In genomic region chr3:16978234-16978920, GRCh38 we compare ENCODE assay signal across 16 cellular contexts.
A peak's percentile ranks its signal among the peaks of the same experiment; 100 is the strongest.
DNase-seq lines count a peak whose midpoint lies in the region; ATAC-seq and TF ChIP-seq lines count a peak whose summit lies in the region.
"Had no signal": no experiment of that assay in that cellular context is flagged by ENCODE, and none has a peak within 500 bp of the region (broad histone marks: within the 10 kb centered on the region; RNA-seq: fewer than 3 reads in every experiment).

No MANE protein-coding gene starts in this region.

- no peaks in the 10 kb centered on the region for H3K36me3 ChIP-seq in MG63
- no peaks in the 10 kb centered on the region for H3K36me3 ChIP-seq in osteoblast (ENCODE audit: insufficient read depth, low read length)
- H3K36me3 ChIP-seq: lower lobe of right lung, tibial nerve had no signal

- H2AFZ ChIP-seq in osteoblast (ENCODE audit: low read length): peak overlapping the region; percentile 50

- no peaks in the 10 kb centered on the region for H3K79me2 ChIP-seq in osteoblast (ENCODE audit: insufficient read depth, low read length)

- H4K20me1 ChIP-seq in osteoblast (ENCODE audit: insufficient read depth, low read length): no peaks in the 10 kb centered on the region

- no peaks in the 10 kb centered on the region for H3K9me3 ChIP-seq in MG63
- no peaks in the 10 kb centered on the region for H3K9me3 ChIP-seq in osteoblast (ENCODE audit: low read depth, low read length)
- H3K9me3 ChIP-seq: lower lobe of right lung had no signal

- DNase-seq in EH (ENCODE audit: low read depth): peak; percentile 42
- peak; percentile 2 for DNase-seq in MG63
- peak; percentile 62 for DNase-seq in fibroblast of mammary gland (ENCODE audit: low read depth)
- DNase-seq in osteoblast (ENCODE audit: insufficient read length, low spot score, missing footprints): peak; percentile 95
- no peak for DNase-seq in superior temporal gyrus (ENCODE audit: extremely low spot score)
- DNase-seq in middle frontal gyrus (ENCODE audit: extremely low spot score, low spot score): no peak
- DNase-seq: activated CD4-positive, alpha-beta T cell treated with anti-CD3 and anti-CD28 coated beads, Interleukin-2, amount 50 U/mL, for 48 hours; effector CD4-positive, alpha-beta T cell; lower lobe of right lung; NCI-H1694; NCI-H524; nephron progenitor cell; stimulated activated CD4-positive, alpha-beta T cell treated with anti-CD3 and anti-CD28 coated beads, Interleukin-2, amount 100 ng/mL, for 24 hours had no signal

- H3K27me3 ChIP-seq in MG63 (no peaks in the 10 kb centered on the region), osteoblast (ENCODE audit: insufficient read depth, low read length) (no peaks in the 10 kb centered on the region)
- H3K27me3 ChIP-seq: tibial nerve had no signal

- TF ChIP-seq CTCF in fibroblast of mammary gland (conservative IDR thresholded peaks at IDR 0.05; ENCODE audit: control insufficient read depth, insufficient read depth, low read depth, low read length): no peak
- no peak for TF ChIP-seq CTCF in osteoblast (IDR thresholded peaks at IDR 0.05; ENCODE audit: extremely low read depth, low read depth, low read length)

- peak overlapping the region; percentile 50 for H3K4me2 ChIP-seq in osteoblast (ENCODE audit: insufficient read depth, low read length)

- no peak overlapping the region for H3K4me3 ChIP-seq in MG63
- H3K4me3 ChIP-seq in fibroblast of mammary gland (ENCODE audit: control insufficient read depth, low read depth, low read length): no peak overlapping the region
- H3K4me3 ChIP-seq in osteoblast (ENCODE audit: insufficient read depth, low read length): peak overlapping the region; percentile 31
- H3K4me3 ChIP-seq: lower lobe of right lung, tibial nerve had no signal

- no peak overlapping the region for H3K27ac ChIP-seq in osteoblast (ENCODE audit: low read depth, low read length)
- H3K27ac ChIP-seq: lower lobe of right lung, tibial nerve had no signal

- ATAC-seq in GM19463 (IDR thresholded peaks at IDR 0.05; ENCODE audit: unreplicated experiment): no peak
- ATAC-seq: lower lobe of right lung, SK-N-SH treated with all-trans-retinoic acid at 6 μM for 48 hours had no signal

- H3K4me1 ChIP-seq in osteoblast (ENCODE audit: insufficient read depth, low read length): peaks cover 11% of the 10 kb centered on the region
- H3K4me1 ChIP-seq: lower lobe of right lung, tibial nerve had no signal

Comparison
In these comparisons a context has a peak if more than half of its experiments do, and no peak if none do; other contexts are left out.
1. DNase-seq: peak in EH (single experiment), MG63 (single experiment), fibroblast of mammary gland (single experiment) and osteoblast (single experiment); none in superior temporal gyrus (single experiment) and middle frontal gyrus (single experiment).